23 cellular contexts compared by ENCODE assay signal in the genomic region with DNA sequence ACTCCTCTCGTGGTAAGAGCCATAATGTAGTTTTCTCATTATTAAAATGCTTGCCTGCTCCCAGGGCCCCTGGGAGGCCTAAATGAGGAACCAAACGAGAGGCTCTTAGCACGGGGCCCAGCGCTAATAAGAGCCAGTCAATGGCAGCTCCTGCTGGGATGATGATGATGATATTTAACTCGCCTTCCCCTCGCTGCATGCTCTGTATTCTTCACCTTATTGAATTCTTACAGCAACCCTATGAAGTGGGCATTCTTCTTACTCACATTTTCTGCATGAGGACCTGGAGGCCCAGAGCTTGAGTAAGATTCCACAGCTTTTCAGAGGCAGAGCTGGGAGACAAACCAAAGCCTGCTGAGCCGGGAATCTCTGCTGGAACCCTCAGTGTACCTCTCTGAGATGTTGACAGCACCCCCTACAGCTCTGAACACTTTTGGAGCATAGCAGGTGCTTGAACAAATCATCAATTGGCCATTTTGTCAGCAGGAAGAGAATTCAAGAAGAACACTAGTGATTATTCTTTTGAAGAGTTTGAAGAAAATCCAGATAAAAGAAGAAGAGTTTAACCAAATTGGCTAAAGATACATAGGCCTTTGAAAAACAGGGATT.
A peak's percentile ranks its signal among the peaks of the same experiment; 100 is the strongest.
DNase-seq lines count a peak whose midpoint lies in the region; ATAC-seq, FAIRE-seq and TF ChIP-seq lines count a peak whose summit lies in the region.
"Had no signal": no experiment of that assay in that cellular context is flagged by ENCODE, and none has a peak within 500 bp of the region (broad histone marks: within the 10 kb centered on the region; RNA-seq: fewer than 3 reads in every experiment).

No MANE protein-coding gene starts in this region.

- TF ChIP-seq POLR2A in H1 (IDR thresholded peaks at IDR 0.05; ENCODE audit: control extremely low read depth in 1 of 2, low read depth in 2 of 2, low read length in 2 of 2), result no peak

- H2BK5ac ChIP-seq in H1 (ENCODE audit: low read depth, low read length), result no peak overlapping the region

- TF ChIP-seq EP300 in H1 (IDR thresholded peaks at IDR 0.05; ENCODE audit: borderline replicate concordance in 1 of 2, low read depth in 2 of 2, low read length in 2 of 2), result no peak

- H3K9me3 ChIP-seq in H1 (ENCODE audit: insufficient read depth in 2 of 2, low read depth in 1 of 2, low read length in 1 of 2), result no peaks in the 10 kb centered on the region
- H3K9me3 ChIP-seq: BE2C had no signal

- no peak overlapping the region for H3K56ac ChIP-seq in H1 (replicated peaks; ENCODE audit: insufficient read length, low read depth, low read length)

- no peaks in the 10 kb centered on the region for H3K36me3 ChIP-seq in H1 (ENCODE audit: control insufficient read depth in 2 of 4, insufficient read depth in 4 of 4, low read length in 3 of 4)
- H3K36me3 ChIP-seq: BE2C had no signal

- POLR2A ChIA-PET in H1 (lab: Charles Lee; ENCODE audit: partially characterized antibody), result no interaction called here

- no peak overlapping the region for H3K18ac ChIP-seq in H1 (ENCODE audit: extremely low read depth, low read length)

- no peaks in the 10 kb centered on the region for H3K79me2 ChIP-seq in H1 (ENCODE audit: control insufficient read depth in 1 of 2, insufficient read depth in 2 of 2, low read length in 2 of 2)

- FAIRE-seq in H1 (lab: Jason Lieb, UNC), result no peak
- FAIRE-seq: A204.1, G401.6, HepG2 had no signal

- peak in 2 of 3 experiments; percentile 13 to 27; a peak in 3 of 4 replicates for TF ChIP-seq CTCF in H1 (IDR thresholded peaks at IDR 0.05; ENCODE audit: control extremely low read depth in 1 of 3, insufficient read depth in 1 of 3, low read depth in 1 of 3, low read length in 3 of 3)
- TF ChIP-seq CTCF in nephron progenitor cell (IDR thresholded peaks at IDR 0.05), result no peak

- ATAC-seq in HG02571 (IDR thresholded peaks at IDR 0.05; ENCODE audit: unreplicated experiment), result no peak
- no peak for ATAC-seq in stimulated activated naive CD8-positive, alpha-beta T cell treated with anti-CD3 and anti-CD28 coated beads, Interleukin-15, amount 100 ng/mL, for 72 hours
- ATAC-seq: HepG2, PC-3, SK-N-SH treated with all-trans-retinoic acid at 6 μM for 48 hours, T-cell had no signal

- no peak overlapping the region for H2BK120ac ChIP-seq in H1 (replicated peaks; ENCODE audit: low read depth, low read length)

- H3K79me1 ChIP-seq in H1 (ENCODE audit: low read depth, low read length), result no peaks in the 10 kb centered on the region

- no peak overlapping the region for H3K4me3 ChIP-seq in H1 (ENCODE audit: extremely low read depth in 1 of 4, insufficient read depth in 2 of 4, low read depth in 3 of 4, low read length in 4 of 4)

- H4K5ac ChIP-seq in H1 (ENCODE audit: insufficient read length, low read depth, low read length), result no peak overlapping the region

- WGBS in H1 (ENCODE audit: extremely low coverage in 1 of 2, insufficient coverage in 1 of 2, insufficient read length in 1 of 2, insufficient replicate concordance in 2 of 2, low coverage in 1 of 2, low lambda C conversion rate in 2 of 2, missing lambda C conversion rate in 1 of 2), 2 experiments, result 80% methylated on average over 7 of the region's 7 CpGs; no CpG with 5 or more reads in 1 of the 2 experiments

- peak; percentile 21 for DNase-seq in activated CD8-positive, alpha-beta memory T cell treated with anti-CD3 and anti-CD28 coated beads for 24 hours
- DNase-seq in activated CD8-positive, alpha-beta memory T cell treated with anti-CD3 and anti-CD28 coated beads, Interleukin-2, amount 50 U/mL, for 4 hours, result no peak
- DNase-seq in NCI-H2227 (lab: John Stamatoyannopoulos, UW; ENCODE audit: unreplicated experiment) (peak; percentile 50), H1 (ENCODE audit: low read depth in 1 of 2, low spot score in 2 of 2) (no peak), HCEC 1CT (no peak), nephron progenitor cell (no peak)
- DNase-seq in stimulated activated naive CD8-positive, alpha-beta T cell treated with anti-CD3 and anti-CD28 coated beads, Interleukin-15, amount 100 ng/mL, for 72 hours, result no peak
- DNase-seq: BE2C; CD4-positive, CD25-positive, alpha-beta regulatory T cell; COR-L47; KBM-7; MV-4-11; NCI-H1436 treated with DMSO at 0.1 percent for 48 hours; NCI-H82; PC-3; RPMI8226; SIG-M5; T-cell had no signal

- H3K27ac Mint-ChIP-seq in nephron progenitor cell, result no peak overlapping the region
- no peak overlapping the region for H3K27ac Mint-ChIP-seq in stimulated activated naive CD8-positive, alpha-beta T cell treated with anti-CD3 and anti-CD28 coated beads, Interleukin-15, amount 100 ng/mL, for 72 hours
- H3K27ac Mint-ChIP-seq: CD4-positive, CD25-positive, alpha-beta regulatory T cell; T-cell had no signal

- TF ChIP-seq RAD21 in H1 (IDR thresholded peaks at IDR 0.05 in 1 of 2, conservative IDR thresholded peaks at IDR 0.05 in 1 of 2; ENCODE audit: low read depth in 2 of 2, low read length in 2 of 2), result peak in 1 of 2 experiments; percentile 8; a peak in 1 of 4 replicates

- peaks cover 19% of the 10 kb centered on the region for H3K4me1 Mint-ChIP-seq in nephron progenitor cell
- H3K4me1 Mint-ChIP-seq in stimulated activated naive CD8-positive, alpha-beta T cell treated with anti-CD3 and anti-CD28 coated beads, Interleukin-15, amount 100 ng/mL, for 72 hours, result no peaks in the 10 kb centered on the region
- H3K4me1 Mint-ChIP-seq: CD4-positive, CD25-positive, alpha-beta regulatory T cell; T-cell had no signal

- H3K27ac ChIP-seq in H1 (ENCODE audit: low read depth, low read length), result no peak overlapping the region

- H3K27me3 Mint-ChIP-seq in nephron progenitor cell (ENCODE audit: low read depth, poor library complexity), result peaks cover 39% of the 10 kb centered on the region
- peaks cover 32% of the 10 kb centered on the region for H3K27me3 Mint-ChIP-seq in stimulated activated naive CD8-positive, alpha-beta T cell treated with anti-CD3 and anti-CD28 coated beads, Interleukin-15, amount 100 ng/mL, for 72 hours

- no peak overlapping the region for H2BK15ac ChIP-seq in H1 (ENCODE audit: low read length)

- no peak overlapping the region for H2AFZ ChIP-seq in H1 (ENCODE audit: low read length)

- no peak overlapping the region for H3K14ac ChIP-seq in H1 (ENCODE audit: insufficient read length)

- H2BK12ac ChIP-seq in H1 (ENCODE audit: low read depth, low read length), result no peak overlapping the region

- peaks cover 0 to 4% (median under 1%) of the 10 kb centered on the region in 4 experiments; a peak in 1 of 7 replicates for H3K4me1 ChIP-seq in H1 (replicated peaks in 1 of 4; ENCODE audit: control insufficient read depth in 3 of 4, insufficient read depth in 4 of 4, low read length in 3 of 4)

- H3K27me3 ChIP-seq in H1 (replicated peaks in 1 of 4; ENCODE audit: control insufficient read depth in 3 of 4, extremely low read depth in 1 of 4, insufficient read depth in 3 of 4, low read length in 3 of 4), result no peaks in the 10 kb centered on the region
- H3K27me3 ChIP-seq: BE2C had no signal

- no peak overlapping the region for H3K4me3 Mint-ChIP-seq in nephron progenitor cell
- H3K4me3 Mint-ChIP-seq in stimulated activated naive CD8-positive, alpha-beta T cell treated with anti-CD3 and anti-CD28 coated beads, Interleukin-15, amount 100 ng/mL, for 72 hours, result no peak overlapping the region
- H3K4me3 Mint-ChIP-seq: CD4-positive, CD25-positive, alpha-beta regulatory T cell; T-cell had no signal

- H3K9ac ChIP-seq in H1 (replicated peaks in 1 of 4; ENCODE audit: extremely low read depth in 1 of 4, low read depth in 3 of 4, low read length in 3 of 4), result no peak overlapping the region

- H4K91ac ChIP-seq in H1 (replicated peaks; ENCODE audit: insufficient read length, low read length), result no peak overlapping the region

- CTCF ChIA-PET in H1 (lab: Charles Lee; ENCODE audit: partially characterized antibody), result interaction anchor here (0.6 to 1.5 kb wide), 5 partner anchors 9 to 61 kb away, joined by 3 to 5 read pairs (median 4); no protein-coding TSS in a partner anchor

- no peak overlapping the region for H3K4me2 ChIP-seq in H1 (ENCODE audit: insufficient read depth in 1 of 2, low read depth in 2 of 2, low read length in 2 of 2)

- H3K4ac ChIP-seq in H1 (replicated peaks; ENCODE audit: insufficient read length, low read depth, low read length), result no peak overlapping the region

- H3K23ac ChIP-seq in H1 (ENCODE audit: insufficient read length), result no peak overlapping the region

- no peak overlapping the region for H2BK20ac ChIP-seq in H1 (ENCODE audit: low read length)

- H4K8ac ChIP-seq in H1 (ENCODE audit: extremely low read depth, insufficient read depth, low read length), result no peak overlapping the region

- no peaks in the 10 kb centered on the region for H4K20me1 ChIP-seq in H1 (replicated peaks in 1 of 2; ENCODE audit: control insufficient read depth in 1 of 2, insufficient read depth in 2 of 2, low read length in 2 of 2)

- no peaks in the 10 kb centered on the region for H3K23me2 ChIP-seq in H1 (ENCODE audit: low read depth, low read length)

- H3K9me3 Mint-ChIP-seq in nephron progenitor cell, result peaks cover 30% of the 10 kb centered on the region
- H3K9me3 Mint-ChIP-seq in stimulated activated naive CD8-positive, alpha-beta T cell treated with anti-CD3 and anti-CD28 coated beads, Interleukin-15, amount 100 ng/mL, for 72 hours, result no peaks in the 10 kb centered on the region
- H3K9me3 Mint-ChIP-seq: T-cell had no signal

- H2AK5ac ChIP-seq in H1 (ENCODE audit: low read depth, low read length), result no peak overlapping the region

- no peaks in the 10 kb centered on the region for H3K36me3 Mint-ChIP-seq in nephron progenitor cell (ENCODE audit: low read depth)
- H3K36me3 Mint-ChIP-seq: CD4-positive, CD25-positive, alpha-beta regulatory T cell; T-cell had no signal

TF ChIP-seq in H1, 55 proteins besides CTCF, POLR2A, EP300 and RAD21:
- TF ChIP-seq POLR2AphosphoS5 (IDR thresholded peaks at IDR 0.05; ENCODE audit: low read depth, low read length) (no peak), RNF2 (IDR thresholded peaks at IDR 0.05; ENCODE audit: borderline replicate concordance, low read depth, low read length, missing control alignments, poor library complexity, severe bottlenecking) (no peak), MAFK (IDR thresholded peaks at IDR 0.05; ENCODE audit: low read depth, low read length) (no peak), TAF7 (optimal IDR thresholded peaks at IDR 0.05; ENCODE audit: borderline replicate concordance, low read depth, low read length) (no peak)
TF ChIP-seq in H1: peak in this region for 0.

Comparison
In these comparisons a context has a peak if more than half of its experiments do, and no peak if none do; other contexts are left out.
1. DNase-seq: peak in activated CD8-positive, alpha-beta memory T cell treated with anti-CD3 and anti-CD28 coated beads for 24 hours (single experiment) and NCI-H2227 (single experiment); none in activated CD8-positive, alpha-beta memory T cell treated with anti-CD3 and anti-CD28 coated beads, Interleukin-2, amount 50 U/mL, for 4 hours (single experiment), H1 (0 of 2), HCEC 1CT (single experiment), nephron progenitor cell (single experiment) and stimulated activated naive CD8-positive, alpha-beta T cell treated with anti-CD3 and anti-CD28 coated beads, Interleukin-15, amount 100 ng/mL, for 72 hours (0 of 2).